In genomic region chr9:79658926-79659325, GRCh38 we compare ENCODE assay signal across 25 cellular contexts.
"Had no signal": no experiment of that assay in that cellular context is flagged by ENCODE, and none has a peak within 500 bp of the region (broad histone marks: within the 10 kb centered on the region; RNA-seq: fewer than 3 reads in every experiment).

No MANE protein-coding gene starts in this region.

- H3K79me2 ChIP-seq: parathyroid adenoma had no signal

- ATAC-seq: activated T-cell treated with anti-CD3 and anti-CD28 coated beads, Interleukin-2, amount 50 U/mL, for 4 hours; effector memory CD8-positive, alpha-beta T cell; naive thymus-derived CD4-positive, alpha-beta T cell; right cardiac atrium; WTC11 had no signal

- H3K27me3 Mint-ChIP-seq: activated CD4-positive, alpha-beta T cell treated with anti-CD3 and anti-CD28 coated beads, Interleukin-2, amount 10 ng/mL, durations not matched to agents 7 days and 5 days; effector memory CD8-positive, alpha-beta T cell; naive thymus-derived CD4-positive, alpha-beta T cell had no signal

- H2AFZ ChIP-seq: parathyroid adenoma had no signal

- H3K4me3 Mint-ChIP-seq: activated CD4-positive, alpha-beta T cell treated with anti-CD3 and anti-CD28 coated beads, Interleukin-2, amount 10 ng/mL, durations not matched to agents 7 days and 5 days; activated T-cell treated with anti-CD3 and anti-CD28 coated beads, Interleukin-2, amount 50 U/mL, for 4 hours; effector memory CD8-positive, alpha-beta T cell; naive thymus-derived CD4-positive, alpha-beta T cell; WTC11 had no signal

- DNase-seq: activated CD4-positive, alpha-beta T cell treated with anti-CD3 and anti-CD28 coated beads, Interleukin-2, amount 10 ng/mL, durations not matched to agents 7 days and 5 days; activated CD8-positive, alpha-beta memory T cell treated with anti-CD3 and anti-CD28 coated beads for 24 hours; activated CD8-positive, alpha-beta memory T cell treated with anti-CD3 and anti-CD28 coated beads, Interleukin-2, amount 50 U/mL, for 4 hours; activated naive CD4-positive, alpha-beta T cell treated with Interleukin-2 at 50 U/mL for 16 hours; activated T-cell treated with anti-CD3 and anti-CD28 coated beads, Interleukin-2, amount 50 U/mL, for 4 hours; adrenal gland; brain microvascular endothelial cell; caudate nucleus; dorsolateral prefrontal cortex; effector memory CD8-positive, alpha-beta T cell; hippocampal formation; left ventricle myocardium inferior; naive thymus-derived CD4-positive, alpha-beta T cell; right cardiac atrium; stimulated activated CD4-positive, alpha-beta T cell treated with anti-CD3 and anti-CD28 coated beads, Interleukin-12 subunit alpha, Interleukin-12 subunit beta, amount 100 ng/mL, for 4 hours; stimulated activated CD4-positive, alpha-beta T cell treated with anti-CD3 and anti-CD28 coated beads, Interleukin-4, amount 100 ng/mL, for 4 hours; stomach; T-helper 1 cell; T1000; transverse colon; uterus had no signal

- H3K36me3 ChIP-seq: adrenal gland, ascending aorta, transverse colon, uterus had no signal

- H3K9ac ChIP-seq: parathyroid adenoma had no signal

- H3K9me3 Mint-ChIP-seq: activated CD4-positive, alpha-beta T cell treated with anti-CD3 and anti-CD28 coated beads, Interleukin-2, amount 10 ng/mL, durations not matched to agents 7 days and 5 days; activated T-cell treated with anti-CD3 and anti-CD28 coated beads, Interleukin-2, amount 50 U/mL, for 4 hours; effector memory CD8-positive, alpha-beta T cell; WTC11 had no signal

- H3K4me1 ChIP-seq: ascending aorta had no signal

- H3K27ac ChIP-seq: adrenal gland, ascending aorta, brain microvascular endothelial cell, dorsolateral prefrontal cortex, esophagus muscularis mucosa, left ventricle myocardium inferior, parathyroid adenoma, stomach, transverse colon, uterus had no signal

- H3K27ac Mint-ChIP-seq: activated CD4-positive, alpha-beta T cell treated with anti-CD3 and anti-CD28 coated beads, Interleukin-2, amount 10 ng/mL, durations not matched to agents 7 days and 5 days; WTC11 had no signal

- H3K9me3 ChIP-seq: adrenal gland, ascending aorta, esophagus muscularis mucosa, left ventricle myocardium inferior, stomach, transverse colon, uterus had no signal

- H3K27me3 ChIP-seq: adrenal gland, ascending aorta, brain microvascular endothelial cell, dorsolateral prefrontal cortex, esophagus muscularis mucosa, stomach, transverse colon, uterus had no signal

- H3K4me3 ChIP-seq: adrenal gland, ascending aorta, dorsolateral prefrontal cortex, esophagus muscularis mucosa, left ventricle myocardium inferior, stomach, transverse colon, uterus had no signal
